ENCODE assay signal across 14 cellular contexts in the genomic region with DNA sequence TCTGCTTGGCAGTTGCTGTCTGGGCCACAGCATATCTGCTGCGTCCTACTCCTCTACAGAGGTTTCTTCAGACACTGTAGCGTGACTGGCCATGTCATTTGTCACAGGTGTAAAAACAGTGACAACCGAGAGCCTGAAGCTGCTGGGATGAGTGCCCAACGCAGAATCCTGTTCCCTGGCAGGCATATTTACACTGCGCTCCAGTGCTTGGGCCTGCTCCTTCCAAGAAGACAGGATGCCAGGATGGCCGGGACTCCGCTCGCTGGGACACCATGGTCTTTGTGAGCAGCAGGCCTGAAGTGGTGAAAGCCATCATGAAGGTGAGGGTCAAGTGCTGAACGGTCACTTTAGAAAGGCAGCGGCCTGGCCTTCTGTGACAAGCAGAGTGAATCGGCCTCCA.
"Had no signal": no experiment of that assay in that cellular context is flagged by ENCODE, and none has a peak within 500 bp of the region (broad histone marks: within the 10 kb centered on the region; RNA-seq: fewer than 3 reads in every experiment).

No MANE protein-coding gene starts in this region.

- DNase-seq: activated CD4-positive, alpha-beta T cell treated with anti-CD3 and anti-CD28 coated beads for 36 hours; activated CD8-positive, alpha-beta memory T cell treated with anti-CD3 and anti-CD28 coated beads, Interleukin-2, amount 50 U/mL, for 48 hours; activated CD8-positive, alpha-beta T cell treated with anti-CD3 and anti-CD28 coated beads for 36 hours; esophagus squamous epithelium; foreskin fibroblast; glutamatergic neuron; immature natural killer cell; right lobe of liver; T-cell; T1000; trophoblast cell had no signal

- H3K27me3 Mint-ChIP-seq: stimulated activated memory B cell treated with anti-CD40 and anti-IgM and Interleukin-4, amounts not matched to agents 10 μg/mL and 1 μg/mL and 100 μg/mL, for 72 hours had no signal

- H3K4me1 Mint-ChIP-seq: activated CD4-positive, alpha-beta T cell treated with anti-CD3 and anti-CD28 coated beads for 36 hours; immature natural killer cell; T-cell had no signal

- H3K27me3 ChIP-seq: ascending aorta, esophagus squamous epithelium, right lobe of liver had no signal

- H3K9me3 Mint-ChIP-seq: activated CD8-positive, alpha-beta T cell treated with anti-CD3 and anti-CD28 coated beads for 36 hours; immature natural killer cell; stimulated activated memory B cell treated with anti-CD40 and anti-IgM and Interleukin-4, amounts not matched to agents 10 μg/mL and 1 μg/mL and 100 μg/mL, for 72 hours; T-cell had no signal

- H3K27ac ChIP-seq: ascending aorta, esophagus squamous epithelium, right lobe of liver, VCaP had no signal

- H3K36me3 Mint-ChIP-seq: immature natural killer cell; stimulated activated memory B cell treated with anti-CD40 and anti-IgM and Interleukin-4, amounts not matched to agents 10 μg/mL and 1 μg/mL and 100 μg/mL, for 72 hours; T-cell had no signal

- ATAC-seq: activated CD4-positive, alpha-beta T cell treated with anti-CD3 and anti-CD28 coated beads for 36 hours; activated CD8-positive, alpha-beta T cell treated with anti-CD3 and anti-CD28 coated beads for 36 hours; right lobe of liver; stimulated activated memory B cell treated with anti-CD40 and anti-IgM and Interleukin-4, amounts not matched to agents 10 μg/mL and 1 μg/mL and 100 μg/mL, for 72 hours; T-cell had no signal

- H3K4me3 Mint-ChIP-seq: activated CD4-positive, alpha-beta T cell treated with anti-CD3 and anti-CD28 coated beads for 36 hours; activated CD8-positive, alpha-beta T cell treated with anti-CD3 and anti-CD28 coated beads for 36 hours; immature natural killer cell; stimulated activated memory B cell treated with anti-CD40 and anti-IgM and Interleukin-4, amounts not matched to agents 10 μg/mL and 1 μg/mL and 100 μg/mL, for 72 hours; T-cell had no signal

- H3K27ac Mint-ChIP-seq: activated CD4-positive, alpha-beta T cell treated with anti-CD3 and anti-CD28 coated beads for 36 hours; activated CD8-positive, alpha-beta T cell treated with anti-CD3 and anti-CD28 coated beads for 36 hours; immature natural killer cell; stimulated activated memory B cell treated with anti-CD40 and anti-IgM and Interleukin-4, amounts not matched to agents 10 μg/mL and 1 μg/mL and 100 μg/mL, for 72 hours; T-cell had no signal

- H3K4me1 ChIP-seq: ascending aorta, esophagus squamous epithelium, right lobe of liver had no signal

- H3K4me3 ChIP-seq: ascending aorta, esophagus squamous epithelium, right lobe of liver had no signal

- H3K36me3 ChIP-seq: ascending aorta, esophagus squamous epithelium, right lobe of liver had no signal

- H3K9me3 ChIP-seq: ascending aorta, esophagus squamous epithelium, right lobe of liver had no signal
